In genomic region chr19:12652219-12652618, GRCh38 we compare ENCODE assay signal across 26 cellular contexts. TPM values are rescaled to one million over a fixed set of nuclear protein-coding genes. Genes with fewer than 3 reads are reported as not detected.
DNase-seq lines count a peak whose midpoint lies in the region; ATAC-seq, FAIRE-seq and TF ChIP-seq lines count a peak whose summit lies in the region.
"Had no signal": no experiment of that assay in that cellular context is flagged by ENCODE, and none has a peak within 500 bp of the region (broad histone marks: within the 10 kb centered on the region; RNA-seq: fewer than 3 reads in every experiment).

No MANE protein-coding gene starts in this region.

- H3K27me3 ChIP-seq in K562 (ENCODE audit: control insufficient read depth in 2 of 2, insufficient read depth in 2 of 2, low read length in 2 of 2), result no peaks in the 10 kb centered on the region
- H3K27me3 ChIP-seq in lower lobe of right lung (ENCODE audit: low read depth), result no peaks in the 10 kb centered on the region
- no peaks in the 10 kb centered on the region for H3K27me3 ChIP-seq in osteoblast (ENCODE audit: insufficient read depth, low read length)
- H3K27me3 ChIP-seq in MM.1S (replicated peaks; ENCODE audit: insufficient read depth, low read length), result no peaks in the 10 kb centered on the region
- H3K27me3 ChIP-seq: BE2C; BLaER1 treated with 17β-estradiol and CSF1 and Interleukin-3, amounts not matched to agents 10 nM and 100 nM had no signal

- H3K9me3 ChIP-seq in K562 (replicated peaks; ENCODE audit: control insufficient read depth, insufficient read depth, low read depth, low read length) (no peaks in the 10 kb centered on the region), lower lobe of right lung (no peaks in the 10 kb centered on the region), osteoblast (ENCODE audit: low read depth, low read length) (no peaks in the 10 kb centered on the region), MM.1S (replicated peaks; ENCODE audit: insufficient read depth, low read length) (no peaks in the 10 kb centered on the region)
- H3K9me3 ChIP-seq: BE2C, HAP-1 had no signal

- 28% methylated on average over 6 of the region's 6 CpGs for WGBS in K562 (ENCODE audit: insufficient coverage, low coverage, missing lambda C conversion rate)

- TF ChIP-seq EP300 in K562 (IDR thresholded peaks at IDR 0.05; ENCODE audit: low read length), result no peak

- no peaks in the 10 kb centered on the region for H3K9me1 ChIP-seq in K562 (ENCODE audit: control insufficient read depth, insufficient read depth, low read length)

- peaks cover 4 to 25% of the 10 kb centered on the region in 2 experiments; a peak in 4 of 5 replicates for H3K4me1 ChIP-seq in K562 (replicated peaks in 1 of 2; ENCODE audit: control insufficient read depth in 2 of 2, insufficient read depth in 2 of 2, low read length in 2 of 2)
- H3K4me1 ChIP-seq in lower lobe of right lung, result peaks cover 12% of the 10 kb centered on the region
- H3K4me1 ChIP-seq in osteoblast (ENCODE audit: insufficient read depth, low read length), result no peaks in the 10 kb centered on the region
- H3K4me1 ChIP-seq in MM.1S (ENCODE audit: low read length), result no peaks in the 10 kb centered on the region
- H3K4me1 ChIP-seq: A549, BE2C, HAP-1 had no signal

- no peaks in the 10 kb centered on the region for H3K9me2 ChIP-seq in MM.1S (replicated peaks; ENCODE audit: insufficient read depth, low read length)

- DNase-seq in D341Med (ENCODE audit: low spot score) (peak; percentile 22), K562 (ENCODE audit: extremely low read depth in 1 of 4, low spot score in 3 of 4) (peak in 2 of 4 experiments; percentile 22 to 24), lower lobe of right lung (peak; percentile 24), osteoblast (ENCODE audit: insufficient read length, low spot score, missing footprints) (peak; percentile 42), GF-D8 (lab: John Stamatoyannopoulos, UW) (no peak), SIG-M5 (lab: John Stamatoyannopoulos, UW) (no peak), MM.1S (no peak)
- DNase-seq: 8988T; ACHN; AML-193; BE2C; CD4-positive, alpha-beta T cell; CD8-positive, alpha-beta memory T cell; DMS53; DMS79 treated with DMSO at 0.1 percent for 48 hours; GOT3; HFFc6 had no signal

- POLR2A ChIA-PET in K562 (lab: Yijun Ruan, JAX), result no interaction called here

- H3K36me3 ChIP-seq in K562 (ENCODE audit: control insufficient read depth, insufficient read depth, low read length) (peaks cover 14% of the 10 kb centered on the region; the same call in 2 of the 3 replicates), lower lobe of right lung (peaks cover 49% of the 10 kb centered on the region), osteoblast (ENCODE audit: insufficient read depth, low read length) (peaks cover 14% of the 10 kb centered on the region), MM.1S (replicated peaks; ENCODE audit: insufficient read depth, low read length) (no peaks in the 10 kb centered on the region)

- H3K79me2 ChIP-seq in K562 (ENCODE audit: control insufficient read depth, insufficient read depth, low read length) (no peaks in the 10 kb centered on the region), osteoblast (ENCODE audit: insufficient read depth, low read length) (no peaks in the 10 kb centered on the region), MM.1S (ENCODE audit: low read length) (no peaks in the 10 kb centered on the region)

- CTCF ChIA-PET in K562 (lab: Yijun Ruan, JAX; ENCODE audit: low intra/inter-chr PET ratio), result no interaction called here

- H3K9ac ChIP-seq in K562 (ENCODE audit: insufficient read depth in 1 of 2, low read depth in 2 of 2, low read length in 2 of 2), result 0 out of 4 replicates have a peak overlapping the region, but pooled peaks of 1 of the 2 experiments have one; percentile 8
- H3K9ac ChIP-seq in MM.1S (ENCODE audit: low read length), result no peak overlapping the region
- H3K9ac ChIP-seq: BLaER1 treated with 17β-estradiol and CSF1 and Interleukin-3, amounts not matched to agents 10 nM and 100 nM had no signal

- in situ Hi-C loops in K562 (cut with MboI), result no loop called here

- no peaks in the 10 kb centered on the region for H3F3A ChIP-seq in MM.1S (ENCODE audit: insufficient read depth, low read length)

- intact Hi-C loops in K562 (cut with micrococcal nuclease) (no loop called here), lower lobe of right lung (cut with DNase I) (no loop called here)

- TF ChIP-seq RAD21 in K562 (CRISPR knock-in tag; conservative IDR thresholded peaks at IDR 0.05 in 1 of 2, IDR thresholded peaks at IDR 0.05 in 1 of 2), result no peak

- BruUV-seq in K562 (replicated peaks; lab: Mats Ljungman, UMichigan), result no TSS peak

- ATAC-seq in K562 (no peak), lower lobe of right lung (no peak)
- ATAC-seq: A549, GM12878 had no signal

- FAIRE-seq in K562 (lab: Jason Lieb, UNC), result peak; percentile 81
- FAIRE-seq: A549, GM12878, GM18507, H54 had no signal

- no peak overlapping the region for H2AFZ ChIP-seq in K562 (ENCODE audit: low read depth, low read length)
- H2AFZ ChIP-seq in osteoblast (ENCODE audit: low read length), result no peak overlapping the region
- no peak overlapping the region for H2AFZ ChIP-seq in MM.1S (ENCODE audit: low read length)

- no peak overlapping the region for H3K4me2 ChIP-seq in K562 (ENCODE audit: insufficient read depth, low read length)
- no peak overlapping the region for H3K4me2 ChIP-seq in osteoblast (ENCODE audit: insufficient read depth, low read length)
- H3K4me2 ChIP-seq in MM.1S (ENCODE audit: low read depth, low read length), result no peak overlapping the region
- H3K4me2 ChIP-seq: A549; BLaER1 treated with 17β-estradiol and CSF1 and Interleukin-3, amounts not matched to agents 10 nM and 100 nM had no signal

- H3K4me3 ChIP-seq in K562 (no peak overlapping the region), lower lobe of right lung (no peak overlapping the region), osteoblast (ENCODE audit: insufficient read depth, low read length) (no peak overlapping the region), MM.1S (ENCODE audit: low read length) (no peak overlapping the region)
- H3K4me3 ChIP-seq: A549; BLaER1 treated with 17β-estradiol and CSF1 and Interleukin-3, amounts not matched to agents 10 nM and 100 nM; GM12878; HAP-1 had no signal

- H3K27ac ChIP-seq in K562 (ENCODE audit: extremely low read depth, low read depth, low read length) (peak overlapping the region; percentile 33; the same call in 1 of the 3 replicates), lower lobe of right lung (no peak overlapping the region), osteoblast (ENCODE audit: low read depth, low read length) (no peak overlapping the region), MM.1S (ENCODE audit: low read length) (no peak overlapping the region)
- H3K27ac ChIP-seq: A549; BLaER1 treated with 17β-estradiol and CSF1 and Interleukin-3, amounts not matched to agents 10 nM and 100 nM had no signal

- TF ChIP-seq CTCF in K562 (IDR thresholded peaks at IDR 0.05 in 2 of 3, conservative IDR thresholded peaks at IDR 0.05 in 1 of 3; ENCODE audit: insufficient read depth in 2 of 3, low read depth in 1 of 3, low read length in 3 of 3), result no peak
- TF ChIP-seq CTCF in lower lobe of right lung (IDR thresholded peaks at IDR 0.05), result no peak
- TF ChIP-seq CTCF in osteoblast (IDR thresholded peaks at IDR 0.05; ENCODE audit: extremely low read depth, low read depth, low read length), result no peak
- TF ChIP-seq CTCF in MM.1S (IDR thresholded peaks at IDR 0.05; ENCODE audit: low read length), result no peak

- no peaks in the 10 kb centered on the region for H4K20me1 ChIP-seq in K562 (replicated peaks; ENCODE audit: control insufficient read depth, insufficient read depth, low read length)
- no peaks in the 10 kb centered on the region for H4K20me1 ChIP-seq in osteoblast (ENCODE audit: insufficient read depth, low read length)
- no peaks in the 10 kb centered on the region for H4K20me1 ChIP-seq in MM.1S (ENCODE audit: insufficient read depth, low read length)

- no peak for TF ChIP-seq POLR2A in K562 (conservative IDR thresholded peaks at IDR 0.05)

RNA-seq across cellular contexts. Expression of gene MAN2B1, which starts 14.3 kb away (rescaled TPM):
- 35.1 and 100 TPM in 2 replicates for total RNA-seq in K562 (2011; cell fraction: chromatin; rRNA removed; ENCODE audit: low replicate concordance)
- 56.7 and 73.5 TPM in 2 replicates for total RNA-seq in K562 (2011; cell fraction: nucleolus; rRNA removed)
- 48.1 and 50.2 TPM in 2 replicates for total RNA-seq in K562 (2011; cell fraction: nucleoplasm; rRNA removed)
- 19.3 and 21.6 TPM in 2 replicates for total RNA-seq in K562 (2014; rRNA removed)
- 5.3 and 6.6 TPM in 2 replicates for total RNA-seq in K562 (2014; rRNA removed; fragmentation: Illumina TruSeq; extraction: Trizol)
- total RNA-seq in K562 (2015; rRNA removed; fragmentation: Illumina TruSeq; extraction: Trizol), result 10.1 and 11.6 TPM in 2 replicates
- total RNA-seq in K562 (2021), result 33.8 and 34.0 TPM in 2 replicates
- 8.1 and 12.5 TPM in 2 replicates for polyA plus RNA-seq in K562 (2011; rRNA removed)
- polyA plus RNA-seq in K562 (2011; cell fraction: cytosol; rRNA removed), result 14.8 and 16.0 TPM in 2 replicates
- polyA plus RNA-seq in K562 (2011; cell fraction: nucleus; rRNA removed), result 28.1 and 46.7 TPM in 2 replicates
- polyA plus RNA-seq in K562 (2012), result 27.2 and 62.0 TPM in 2 replicates
- polyA plus RNA-seq in K562 (2014; fragmentation: Illumina TruSeq; extraction: Trizol), result 11.4 and 18.0 TPM in 2 replicates
- polyA plus RNA-seq in K562 (2014; fragmentation: Nextera tagmentation; extraction: Ambion mirVana), result under 1 TPM; 0.59 to 0.63 TPM
- 14.2 and 14.7 TPM in 2 replicates for polyA plus RNA-seq in K562 (2014; rRNA removed)
- polyA minus RNA-seq in K562 (2011; rRNA and poly(A)+ RNA removed), result 5.9 and 7.1 TPM in 2 replicates
- 16.4 and 27.7 TPM in 2 replicates for polyA minus RNA-seq in K562 (2011; cell fraction: cytosol; rRNA and poly(A)+ RNA removed)
- polyA minus RNA-seq in K562 (2011; cell fraction: nucleus; rRNA and poly(A)+ RNA removed), result 15.1 and 18.4 TPM in 2 replicates
- total RNA-seq in lower lobe of right lung, result 251 TPM
- total RNA-seq in osteoblast, result 35.8 and 43.0 TPM in 2 replicates

RNA-seq across cellular contexts. Expression of gene WDR83, which starts 14.4 kb away (rescaled TPM):
- total RNA-seq in K562 (2011; cell fraction: chromatin; rRNA removed; ENCODE audit: low replicate concordance), result 11.3 and 29.1 TPM in 2 replicates
- total RNA-seq in K562 (2011; cell fraction: nucleolus; rRNA removed), result 26.8 and 27.0 TPM in 2 replicates
- total RNA-seq in K562 (2011; cell fraction: nucleoplasm; rRNA removed), result 13.4 and 19.2 TPM in 2 replicates
- total RNA-seq in K562 (2014; rRNA removed), result 19.7 and 21.3 TPM in 2 replicates
- 3.1 and 4.0 TPM in 2 replicates for total RNA-seq in K562 (2014; rRNA removed; fragmentation: Illumina TruSeq; extraction: Trizol)
- 9.3 and 9.5 TPM in 2 replicates for total RNA-seq in K562 (2015; rRNA removed; fragmentation: Illumina TruSeq; extraction: Trizol)
- total RNA-seq in K562 (2021), result 16.7 and 17.7 TPM in 2 replicates
- 4.2 and 4.7 TPM in 2 replicates for polyA plus RNA-seq in K562 (2011; rRNA removed)
- polyA plus RNA-seq in K562 (2011; cell fraction: cytosol; rRNA removed), result 7.6 and 13.2 TPM in 2 replicates
- polyA plus RNA-seq in K562 (2011; cell fraction: nucleus; rRNA removed), result 9.2 and 15.7 TPM in 2 replicates
- polyA plus RNA-seq in K562 (2012), result 11.6 and 12.0 TPM in 2 replicates
- polyA plus RNA-seq in K562 (2014; fragmentation: Illumina TruSeq; extraction: Trizol), result 3.9 and 9.8 TPM in 2 replicates
- 1 to 10 TPM in 1 of 2 experiments, under 1 TPM in 1; 0.52 to 2.9 TPM for polyA plus RNA-seq in K562 (2014; fragmentation: Nextera tagmentation; extraction: Ambion mirVana)
- 13.9 and 17.5 TPM in 2 replicates for polyA plus RNA-seq in K562 (2014; rRNA removed)
- 3.3 and 3.6 TPM in 2 replicates for polyA minus RNA-seq in K562 (2011; rRNA and poly(A)+ RNA removed)
- 3.4 and 9.1 TPM in 2 replicates for polyA minus RNA-seq in K562 (2011; cell fraction: cytosol; rRNA and poly(A)+ RNA removed)
- polyA minus RNA-seq in K562 (2011; cell fraction: nucleus; rRNA and poly(A)+ RNA removed), result 9.2 and 11.2 TPM in 2 replicates
- 8.6 TPM for total RNA-seq in lower lobe of right lung
- 5.0 and 8.0 TPM in 2 replicates for total RNA-seq in osteoblast

RNA-seq across cellular contexts. Expression of gene DHPS, which starts 29.5 kb away (rescaled TPM):
- total RNA-seq in K562 (2011; cell fraction: chromatin; rRNA removed; ENCODE audit: low replicate concordance), result 194 and 333 TPM in 2 replicates
- 225 and 240 TPM in 2 replicates for total RNA-seq in K562 (2011; cell fraction: nucleolus; rRNA removed)
- 169 and 186 TPM in 2 replicates for total RNA-seq in K562 (2011; cell fraction: nucleoplasm; rRNA removed)
- total RNA-seq in K562 (2014; rRNA removed), result 90.2 and 99.2 TPM in 2 replicates
- 55.7 and 56.5 TPM in 2 replicates for total RNA-seq in K562 (2014; rRNA removed; fragmentation: Illumina TruSeq; extraction: Trizol)
- 61.0 and 62.6 TPM in 2 replicates for total RNA-seq in K562 (2015; rRNA removed; fragmentation: Illumina TruSeq; extraction: Trizol)
- total RNA-seq in K562 (2021), result 94.8 and 98.8 TPM in 2 replicates
- 81.0 and 120 TPM in 2 replicates for polyA plus RNA-seq in K562 (2011; rRNA removed)
- polyA plus RNA-seq in K562 (2011; cell fraction: cytosol; rRNA removed), result 115 and 125 TPM in 2 replicates
- polyA plus RNA-seq in K562 (2011; cell fraction: nucleus; rRNA removed), result 302 and 412 TPM in 2 replicates
- polyA plus RNA-seq in K562 (2012), result 88.5 and 115 TPM in 2 replicates
- 79.9 and 80.2 TPM in 2 replicates for polyA plus RNA-seq in K562 (2014; fragmentation: Illumina TruSeq; extraction: Trizol)
- polyA plus RNA-seq in K562 (2014; fragmentation: Nextera tagmentation; extraction: Ambion mirVana), result 10 to 100 TPM; 47.1 to 54.1 TPM
- 102 and 110 TPM in 2 replicates for polyA plus RNA-seq in K562 (2014; rRNA removed)
- polyA minus RNA-seq in K562 (2011; rRNA and poly(A)+ RNA removed), result 69.4 and 78.7 TPM in 2 replicates
- 37.6 and 59.2 TPM in 2 replicates for polyA minus RNA-seq in K562 (2011; cell fraction: cytosol; rRNA and poly(A)+ RNA removed)
- polyA minus RNA-seq in K562 (2011; cell fraction: nucleus; rRNA and poly(A)+ RNA removed), result 49.7 and 82.8 TPM in 2 replicates
- 77.0 TPM for total RNA-seq in lower lobe of right lung
- 50.4 and 52.5 TPM in 2 replicates for total RNA-seq in osteoblast

RNA-seq across cellular contexts. Expression of gene GNG14, which starts 35.6 kb away (rescaled TPM):
- not detected in 2 replicates for total RNA-seq in K562 (2011; cell fraction: chromatin; rRNA removed; ENCODE audit: low replicate concordance)
- not detected in 2 replicates for total RNA-seq in K562 (2011; cell fraction: nucleolus; rRNA removed)
- total RNA-seq in K562 (2011; cell fraction: nucleoplasm; rRNA removed), result not detected in 2 replicates
- total RNA-seq in K562 (2014; rRNA removed), result not detected in 2 replicates
- not detected in 2 replicates for total RNA-seq in K562 (2014; rRNA removed; fragmentation: Illumina TruSeq; extraction: Trizol)
- total RNA-seq in K562 (2015; rRNA removed; fragmentation: Illumina TruSeq; extraction: Trizol), result not detected in 2 replicates
- total RNA-seq in K562 (2021), result not detected in 2 replicates
- not detected in 2 replicates for polyA plus RNA-seq in K562 (2011; rRNA removed)
- not detected in 2 replicates for polyA plus RNA-seq in K562 (2011; cell fraction: cytosol; rRNA removed)
- not detected in 2 replicates for polyA plus RNA-seq in K562 (2011; cell fraction: nucleus; rRNA removed)
- polyA plus RNA-seq in K562 (2012), result 0.91 TPM in 1 of 2 replicates, not detected in the other
- not detected in 2 replicates for polyA plus RNA-seq in K562 (2014; fragmentation: Illumina TruSeq; extraction: Trizol)
- polyA plus RNA-seq in K562 (2014; fragmentation: Nextera tagmentation; extraction: Ambion mirVana), result not detected
- not detected in 2 replicates for polyA plus RNA-seq in K562 (2014; rRNA removed)
- polyA minus RNA-seq in K562 (2011; rRNA and poly(A)+ RNA removed), result not detected in 2 replicates
- not detected in 2 replicates for polyA minus RNA-seq in K562 (2011; cell fraction: cytosol; rRNA and poly(A)+ RNA removed)
- polyA minus RNA-seq in K562 (2011; cell fraction: nucleus; rRNA and poly(A)+ RNA removed), result not detected in 2 replicates
- not detected for total RNA-seq in lower lobe of right lung
- total RNA-seq in osteoblast, result not detected in 2 replicates
- total RNA-seq: CD4-positive, alpha-beta T cell; CD8-positive, alpha-beta memory T cell; Daoy; G401; GM12878; HFFc6 had no signal
- polyA plus RNA-seq: A549; CD14-positive monocyte; CD8-positive, alpha-beta memory T cell; GM12878 had no signal

RNA-seq across cellular contexts. Expression of gene ZNF791, which starts 41.5 kb away (rescaled TPM):
- total RNA-seq in K562 (2011; cell fraction: chromatin; rRNA removed; ENCODE audit: low replicate concordance), result 35.0 and 62.7 TPM in 2 replicates
- total RNA-seq in K562 (2011; cell fraction: nucleolus; rRNA removed), result 22.1 and 27.2 TPM in 2 replicates
- total RNA-seq in K562 (2011; cell fraction: nucleoplasm; rRNA removed), result 28.1 and 38.2 TPM in 2 replicates
- total RNA-seq in K562 (2014; rRNA removed) (8.9 and 9.6 TPM in 2 replicates), K562 (2014; rRNA removed; fragmentation: Illumina TruSeq; extraction: Trizol) (17.4 TPM in 2 replicates), K562 (2015; rRNA removed; fragmentation: Illumina TruSeq; extraction: Trizol) (11.7 and 14.4 TPM in 2 replicates), K562 (2021) (12.0 and 13.2 TPM in 2 replicates), lower lobe of right lung (27.2 TPM), osteoblast (16.5 and 16.6 TPM in 2 replicates)
- polyA plus RNA-seq in K562 (2011; rRNA removed) (15.8 and 16.9 TPM in 2 replicates), K562 (2014; fragmentation: Illumina TruSeq; extraction: Trizol) (18.9 and 22.7 TPM in 2 replicates), K562 (2014; fragmentation: Nextera tagmentation; extraction: Ambion mirVana) (10 to 100 TPM in 1 of 2 experiments, 1 to 10 TPM in 1; 7.8 to 13.1 TPM), K562 (2014; rRNA removed) (8.2 and 11.9 TPM in 2 replicates)
- 8.4 and 13.9 TPM in 2 replicates for polyA plus RNA-seq in K562 (2011; cell fraction: cytosol; rRNA removed)
- polyA plus RNA-seq in K562 (2011; cell fraction: nucleus; rRNA removed), result 8.4 and 10.8 TPM in 2 replicates
- 12.4 and 13.7 TPM in 2 replicates for polyA plus RNA-seq in K562 (2012)
- polyA minus RNA-seq in K562 (2011; rRNA and poly(A)+ RNA removed), result 18.1 and 24.3 TPM in 2 replicates
- polyA minus RNA-seq in K562 (2011; cell fraction: cytosol; rRNA and poly(A)+ RNA removed), result 14.1 and 22.8 TPM in 2 replicates
- 5.5 and 12.9 TPM in 2 replicates for polyA minus RNA-seq in K562 (2011; cell fraction: nucleus; rRNA and poly(A)+ RNA removed)

Comparison
In these comparisons a context has a peak if more than half of its experiments do, and no peak if none do; other contexts are left out.
1. DNase-seq: peak in D341Med (single experiment), lower lobe of right lung (single experiment) and osteoblast (single experiment); none in GF-D8 (single experiment), SIG-M5 (single experiment) and MM.1S (single experiment).